ENCODE assay signal across 12 cellular contexts in genomic region chr3:70308760-70309159, GRCh38. TPM values are rescaled to one million over a fixed set of nuclear protein-coding genes. Genes with fewer than 3 reads are reported as not detected.
DNase-seq lines count a peak whose midpoint lies in the region; TF ChIP-seq lines count a peak whose summit lies in the region.
"Had no signal": no experiment of that assay in that cellular context is flagged by ENCODE, and none has a peak within 500 bp of the region (broad histone marks: within the 10 kb centered on the region; RNA-seq: fewer than 3 reads in every experiment).

No MANE protein-coding gene starts in this region.

- H3K4me1 Mint-ChIP-seq in immature natural killer cell, result no peaks in the 10 kb centered on the region

- H3K4me1 ChIP-seq in liver (ENCODE audit: control insufficient read depth in 4 of 4, insufficient read depth in 4 of 4, low read length in 3 of 4), result no peaks in the 10 kb centered on the region

- DNase-seq in COLO829 (ENCODE audit: low spot score), result peak; percentile 53
- DNase-seq in H7, result peak; percentile 9
- DNase-seq in astrocyte of the spinal cord (ENCODE audit: low read depth, low spot score), result peak; percentile 15
- DNase-seq in activated T-cell treated with anti-CD3 and anti-CD28 coated beads, Interleukin-2, amount 50 U/mL, for 1 hour, result no peak
- no peak for DNase-seq in coronary artery (ENCODE audit: low spot score)
- no peak for DNase-seq in immature natural killer cell
- no peak for DNase-seq in GOT3 (lab: John Stamatoyannopoulos, UW)
- DNase-seq: activated CD4-positive, alpha-beta T cell treated with anti-CD3 and anti-CD28 coated beads, Interleukin-2, amount 50 U/mL, for 4 hours; DMS153 had no signal

- TF ChIP-seq CTCF in astrocyte of the spinal cord (IDR thresholded peaks at IDR 0.05; ENCODE audit: low read depth, low read length), result peak; percentile 29
- TF ChIP-seq CTCF in liver (IDR thresholded peaks at IDR 0.05; ENCODE audit: low read depth, low read length, missing input control), result no peak
- TF ChIP-seq CTCF in coronary artery (IDR thresholded peaks at IDR 0.05), result no peak

- H3K9me3 ChIP-seq in liver (ENCODE audit: control insufficient read depth in 4 of 4, low read length in 3 of 4), result no peaks in the 10 kb centered on the region

- in situ Hi-C loops in astrocyte of the spinal cord (cut with HindIII; ENCODE audit: low sequenced_read_pairs), result no loop called here

- peaks cover 3 to 14% (median 7%) of the 10 kb centered on the region in 6 donors for H3K9me3 Mint-ChIP-seq in immature natural killer cell

- peaks cover 0 to 4% (median 0%) of the 10 kb centered on the region in 3 donors for H3K27me3 Mint-ChIP-seq in immature natural killer cell (ENCODE audit: low read depth in 3 of 3)

- no peak overlapping the region for H3K4me3 Mint-ChIP-seq in immature natural killer cell

- H3K36me3 ChIP-seq in H7 (replicated peaks; ENCODE audit: control insufficient read depth, insufficient read depth, low read length), result no peaks in the 10 kb centered on the region
- no peaks in the 10 kb centered on the region for H3K36me3 ChIP-seq in liver (ENCODE audit: control insufficient read depth in 4 of 4, insufficient read depth in 3 of 4, low read depth in 1 of 4, low read length in 3 of 4)

- H3K9ac ChIP-seq in liver (ENCODE audit: low read depth in 1 of 2, low read length in 2 of 2), result no peak overlapping the region

- peak; percentile 24 to 27 for TF ChIP-seq RAD21 in liver (IDR thresholded peaks at IDR 0.05)

- no peaks in the 10 kb centered on the region for H3K36me3 Mint-ChIP-seq in immature natural killer cell

- H3K27ac ChIP-seq in liver (ENCODE audit: low read depth in 1 of 2, low read length in 2 of 2), result no peak overlapping the region
- no peak overlapping the region for H3K27ac ChIP-seq in coronary artery

- no peak overlapping the region for H3K4me3 ChIP-seq in H7 (ENCODE audit: insufficient read depth, low read depth, low read length)
- no peak overlapping the region for H3K4me3 ChIP-seq in astrocyte of the spinal cord (ENCODE audit: low read depth, low read length)
- no peak overlapping the region for H3K4me3 ChIP-seq in liver (ENCODE audit: low read depth in 1 of 3, low read length in 3 of 3)
- no peak overlapping the region for H3K4me3 ChIP-seq in coronary artery
- H3K4me3 ChIP-seq: lung had no signal

- no peak overlapping the region for H3K27ac Mint-ChIP-seq in immature natural killer cell

- WGBS in liver, result 53% methylated on average over 3 of the region's 3 CpGs

- H3K27me3 ChIP-seq in H7 (ENCODE audit: control insufficient read depth, insufficient read depth, low read length) (no peaks in the 10 kb centered on the region), liver (ENCODE audit: control insufficient read depth in 4 of 4, insufficient read depth in 4 of 4, low read length in 3 of 4) (peaks cover 0 to under 1% (median 0%) of the 10 kb centered on the region in 4 donors)

TF ChIP-seq in liver, 16 proteins besides CTCF, POLR2A, EP300 and RAD21:
- no peak for TF ChIP-seq RXRA (IDR thresholded peaks at IDR 0.05)
- no peak for TF ChIP-seq EGR1 (IDR thresholded peaks at IDR 0.05; ENCODE audit: low read depth in 2 of 2)
- TF ChIP-seq NR2F2 (IDR thresholded peaks at IDR 0.05), result no peak
- TF ChIP-seq HNF4G (IDR thresholded peaks at IDR 0.05), result no peak
- no peak for TF ChIP-seq FOXA2 (IDR thresholded peaks at IDR 0.05)
- TF ChIP-seq ATF3 (IDR thresholded peaks at IDR 0.05), result no peak
- TF ChIP-seq MAX (IDR thresholded peaks at IDR 0.05), result no peak
- no peak for TF ChIP-seq SP1 (IDR thresholded peaks at IDR 0.05)
- TF ChIP-seq TAF1 (conservative IDR thresholded peaks at IDR 0.05), result no peak
- no peak for TF ChIP-seq GABPA (IDR thresholded peaks at IDR 0.05 in 1 of 2, conservative IDR thresholded peaks at IDR 0.05 in 1 of 2)
- no peak for TF ChIP-seq REST (IDR thresholded peaks at IDR 0.05)
- no peak for TF ChIP-seq JUND (IDR thresholded peaks at IDR 0.05)
- no peak for TF ChIP-seq HNF4A (conservative IDR thresholded peaks at IDR 0.05)
- TF ChIP-seq ZBTB33 (IDR thresholded peaks at IDR 0.05), result no peak
- no peak for TF ChIP-seq FOXA1 (IDR thresholded peaks at IDR 0.05)
- TF ChIP-seq YY1 (IDR thresholded peaks at IDR 0.05), result no peak

RNA-seq across cellular contexts. Expression of gene MDFIC2, which starts 3.7 kb away (rescaled TPM):
- total RNA-seq in H7 (2014; rRNA removed; shearing (Covaris generic)), result not detected in 2 replicates
- total RNA-seq in liver, result not detected
- polyA plus RNA-seq in liver (not detected), immature natural killer cell (not detected)
- total RNA-seq: lung, urinary bladder had no signal
- polyA plus RNA-seq: lung, urinary bladder had no signal

Comparison
In these comparisons a context has a peak if more than half of its experiments do, and no peak if none do; other contexts are left out.
1. DNase-seq: peak in COLO829 (single experiment), H7 (single experiment) and astrocyte of the spinal cord (single experiment); none in activated T-cell treated with anti-CD3 and anti-CD28 coated beads, Interleukin-2, amount 50 U/mL, for 1 hour (single experiment), coronary artery (single experiment), immature natural killer cell (0 of 3) and GOT3 (single experiment).